ENCODE assay signal across 13 cellular contexts in the genomic region with DNA sequence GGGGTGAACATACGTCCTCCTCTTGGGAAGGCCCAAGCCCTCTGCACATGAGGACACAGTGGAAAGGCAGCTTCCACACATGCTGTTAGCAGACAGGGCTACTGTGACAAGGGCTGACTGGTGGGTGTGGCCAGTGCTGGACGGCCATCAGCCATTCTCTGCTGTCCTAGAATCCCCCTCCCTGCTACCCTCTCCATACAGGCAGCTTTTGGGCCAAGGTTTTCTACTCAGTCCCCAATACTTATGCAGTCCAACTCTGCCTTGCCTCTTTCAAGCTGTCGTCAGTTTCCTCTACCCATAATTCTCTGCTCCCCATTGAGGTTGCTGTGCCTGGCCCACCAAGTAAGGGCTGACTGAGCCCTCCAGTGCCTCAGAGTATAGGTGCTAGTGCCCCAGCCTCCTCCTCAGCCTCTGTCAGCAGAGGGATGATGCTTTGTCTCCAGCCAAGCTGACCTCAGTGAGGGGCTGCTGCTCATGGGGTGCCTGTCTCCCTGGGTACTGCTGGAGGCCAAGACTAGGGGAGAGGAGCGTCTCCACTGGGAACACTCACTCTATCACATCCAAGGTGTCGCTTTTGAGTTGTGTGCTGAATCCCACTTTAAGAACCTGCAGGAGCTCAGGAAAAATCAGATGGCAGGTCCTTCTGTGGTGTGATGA. TPM values are rescaled to one million over a fixed set of nuclear protein-coding genes. Genes with fewer than 3 reads are reported as not detected.
A peak's percentile ranks its signal among the peaks of the same experiment; 100 is the strongest.
DNase-seq lines count a peak whose midpoint lies in the region; ATAC-seq and TF ChIP-seq lines count a peak whose summit lies in the region.
"Had no signal": no experiment of that assay in that cellular context is flagged by ENCODE, and none has a peak within 500 bp of the region (broad histone marks: within the 10 kb centered on the region; RNA-seq: fewer than 3 reads in every experiment).

No MANE protein-coding gene starts in this region.

- H3K27me3 Mint-ChIP-seq in mesothelial cell of epicardium (ENCODE audit: low read depth), result no peaks in the 10 kb centered on the region

- peak overlapping the region; percentile 90 for H3K4me3 ChIP-seq in AG04450 (ENCODE audit: low read depth, low read length)
- peak overlapping the region; percentile 84 for H3K4me3 ChIP-seq in adipocyte (ENCODE audit: low read length)
- H3K4me3 ChIP-seq: uterus had no signal

- H3K27ac Mint-ChIP-seq in mesothelial cell of epicardium, result no peak overlapping the region

- H3K36me3 ChIP-seq in adipocyte (ENCODE audit: control insufficient read depth, insufficient read depth, low read length, severe bottlenecking), result no peaks in the 10 kb centered on the region
- H3K36me3 ChIP-seq: uterus had no signal

- DNase-seq in AG04450 (ENCODE audit: low read depth, low spot score), result no peak
- peak; percentile 18 for DNase-seq in ELF-1 (ENCODE audit: low read depth, low spot score)
- peak; percentile 68 for DNase-seq in adipocyte (ENCODE audit: low read depth)
- no peak for DNase-seq in mesothelial cell of epicardium (ENCODE audit: low spot score in 2 of 2, unreplicated experiment in 2 of 2)
- no peak for DNase-seq in NCI-H2196 treated with DMSO at 0.1 percent for 48 hours (lab: John Stamatoyannopoulos, UW; ENCODE audit: unreplicated experiment)
- no peak for DNase-seq in HCEC 1CT
- DNase-seq in NCI-H1105 (lab: John Stamatoyannopoulos, UW), result no peak
- DNase-seq: activated CD4-positive, CD25-positive, alpha-beta regulatory T cell; central memory CD4-positive, alpha-beta T cell; DMS79 treated with DMSO at 0.1 percent for 48 hours; NCI-H69; uterus had no signal

- H3K4me1 ChIP-seq in adipocyte (ENCODE audit: control insufficient read depth, insufficient read depth, low read length), result peaks cover 66% of the 10 kb centered on the region

- CTCF ChIA-PET in AG04450 (lab: Charles Lee), result interaction anchor here (1.1 to 1.7 kb wide), 3 partner anchors 22 to 55 kb away, joined by 3 to 7 read pairs (median 5); a partner anchor contains a TSS

- no peaks in the 10 kb centered on the region; the same call in 1 of the 2 replicates for H3K9me3 ChIP-seq in AG04450 (ENCODE audit: control insufficient read depth, insufficient read depth, low read length)
- H3K9me3 ChIP-seq in adipocyte (ENCODE audit: control insufficient read depth, low read length), result no peaks in the 10 kb centered on the region
- H3K9me3 ChIP-seq: uterus had no signal

- H3K36me3 Mint-ChIP-seq in mesothelial cell of epicardium, result no peaks in the 10 kb centered on the region

- POLR2A ChIA-PET in AG04450 (lab: Yijun Ruan, JAX), result no interaction called here

- peak overlapping the region; percentile 63 for H3K4me3 Mint-ChIP-seq in mesothelial cell of epicardium

- no peaks in the 10 kb centered on the region for H3K9me3 Mint-ChIP-seq in mesothelial cell of epicardium

- peaks cover 43% of the 10 kb centered on the region for H3K4me1 Mint-ChIP-seq in mesothelial cell of epicardium

- H3K27me3 ChIP-seq in AG04450 (ENCODE audit: control insufficient read depth, insufficient read depth, low read length) (no peaks in the 10 kb centered on the region), adipocyte (replicated peaks; ENCODE audit: control insufficient read depth, insufficient read depth, low read length) (no peaks in the 10 kb centered on the region)
- H3K27me3 ChIP-seq: uterus had no signal

- no peak overlapping the region for H3K27ac ChIP-seq in AG04450 (ENCODE audit: low read depth, low read length)

- no peak for ATAC-seq in HG02852 (IDR thresholded peaks at IDR 0.05; ENCODE audit: unreplicated experiment)

- peak overlapping the region; percentile 85 for H3K9ac ChIP-seq in adipocyte (ENCODE audit: low read length)

- TF ChIP-seq CTCF in AG04450 (IDR thresholded peaks at IDR 0.05; ENCODE audit: low read depth, low read length), result no peak
- TF ChIP-seq CTCF in mesothelial cell of epicardium (IDR thresholded peaks at IDR 0.05; ENCODE audit: unreplicated experiment), result no peak

RNA-seq across cellular contexts. Expression of a gene that starts 2.8 kb away (rescaled TPM):
- 114 and 206 TPM in 2 replicates for polyA plus RNA-seq in AG04450 (2011; rRNA removed)
- 260 and 359 TPM in 2 replicates for polyA minus RNA-seq in AG04450 (2011; rRNA and poly(A)+ RNA removed)
- 62.9 to 69.0 TPM (median 68.6 TPM) in 3 replicates for total RNA-seq in mesothelial cell of epicardium

RNA-seq across cellular contexts. Expression of a gene that starts 55.7 kb away (rescaled TPM):
- polyA plus RNA-seq in AG04450 (2011; rRNA removed), result not detected in 2 replicates
- polyA minus RNA-seq in AG04450 (2011; rRNA and poly(A)+ RNA removed), result not detected in 2 replicates
- not detected in 3 replicates for total RNA-seq in mesothelial cell of epicardium
- total RNA-seq: uterus had no signal

Comparison
In these comparisons a context has a peak if more than half of its experiments do, and no peak if none do; other contexts are left out.
1. DNase-seq: peak in ELF-1 (single experiment) and adipocyte (single experiment); none in AG04450 (single experiment), mesothelial cell of epicardium (0 of 2), NCI-H2196 treated with DMSO at 0.1 percent for 48 hours (single experiment), HCEC 1CT (single experiment) and NCI-H1105 (single experiment).